Comparison of ENCODE assay signal across 1 cellular context in the genomic region with DNA sequence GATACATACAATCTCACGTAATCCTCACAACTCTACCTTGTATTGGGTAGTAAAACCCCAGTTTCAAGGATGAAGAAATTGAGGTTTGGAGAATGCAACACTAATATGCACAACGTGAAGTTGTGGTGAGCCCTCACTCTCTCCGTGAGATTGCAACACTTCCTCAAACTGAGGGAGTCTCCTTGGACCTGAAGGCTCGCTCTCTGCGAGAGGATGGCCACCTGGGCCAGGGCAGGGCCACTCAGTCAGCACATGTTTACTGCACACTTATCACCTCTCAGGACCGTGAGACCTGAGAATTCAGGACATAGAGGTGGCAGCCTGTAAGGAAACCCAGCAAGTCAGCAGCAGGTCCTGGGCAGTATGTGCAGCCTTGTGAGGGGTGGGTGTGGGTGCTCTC.
TF ChIP-seq lines count a peak whose summit lies in the region.

No MANE protein-coding gene starts in this region.

TF ChIP-seq in HEK293T, 16 proteins besides CTCF, POLR2A, EP300 and RAD21:
- TF ChIP-seq HDGF (IDR thresholded peaks at IDR 0.05; ENCODE audit: borderline replicate concordance) (no peak), BHLHE40 (IDR thresholded peaks at IDR 0.05; ENCODE audit: borderline replicate concordance) (no peak), NFRKB (IDR thresholded peaks at IDR 0.05) (no peak), TARDBP (IDR thresholded peaks at IDR 0.05) (no peak), ZNF384 (IDR thresholded peaks at IDR 0.05) (no peak), FOXM1 (IDR thresholded peaks at IDR 0.05; ENCODE audit: borderline replicate concordance) (no peak), FOXA1 (IDR thresholded peaks at IDR 0.05) (no peak), ELF4 (IDR thresholded peaks at IDR 0.05) (no peak), CTBP1 (IDR thresholded peaks at IDR 0.05; ENCODE audit: borderline replicate concordance) (no peak), SUZ12 (IDR thresholded peaks at IDR 0.05) (no peak), ARNT (IDR thresholded peaks at IDR 0.05) (no peak), LEF1 (IDR thresholded peaks at IDR 0.05; ENCODE audit: borderline replicate concordance) (no peak)
- TF ChIP-seq, protein P1, sequence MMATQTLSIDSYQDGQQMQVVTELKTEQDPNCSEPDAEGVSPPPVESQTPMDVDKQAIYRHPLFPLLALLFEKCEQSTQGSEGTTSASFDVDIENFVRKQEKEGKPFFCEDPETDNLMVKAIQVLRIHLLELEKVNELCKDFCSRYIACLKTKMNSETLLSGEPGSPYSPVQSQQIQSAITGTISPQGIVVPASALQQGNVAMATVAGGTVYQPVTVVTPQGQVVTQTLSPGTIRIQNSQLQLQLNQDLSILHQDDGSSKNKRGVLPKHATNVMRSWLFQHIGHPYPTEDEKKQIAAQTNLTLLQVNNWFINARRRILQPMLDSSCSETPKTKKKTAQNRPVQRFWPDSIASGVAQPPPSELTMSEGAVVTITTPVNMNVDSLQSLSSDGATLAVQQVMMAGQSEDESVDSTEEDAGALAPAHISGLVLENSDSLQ (IDR thresholded peaks at IDR 0.05): no peak
TF ChIP-seq in HEK293T: peak in this region for 0.
